27 cellular contexts compared by ENCODE assay signal in the genomic region with DNA sequence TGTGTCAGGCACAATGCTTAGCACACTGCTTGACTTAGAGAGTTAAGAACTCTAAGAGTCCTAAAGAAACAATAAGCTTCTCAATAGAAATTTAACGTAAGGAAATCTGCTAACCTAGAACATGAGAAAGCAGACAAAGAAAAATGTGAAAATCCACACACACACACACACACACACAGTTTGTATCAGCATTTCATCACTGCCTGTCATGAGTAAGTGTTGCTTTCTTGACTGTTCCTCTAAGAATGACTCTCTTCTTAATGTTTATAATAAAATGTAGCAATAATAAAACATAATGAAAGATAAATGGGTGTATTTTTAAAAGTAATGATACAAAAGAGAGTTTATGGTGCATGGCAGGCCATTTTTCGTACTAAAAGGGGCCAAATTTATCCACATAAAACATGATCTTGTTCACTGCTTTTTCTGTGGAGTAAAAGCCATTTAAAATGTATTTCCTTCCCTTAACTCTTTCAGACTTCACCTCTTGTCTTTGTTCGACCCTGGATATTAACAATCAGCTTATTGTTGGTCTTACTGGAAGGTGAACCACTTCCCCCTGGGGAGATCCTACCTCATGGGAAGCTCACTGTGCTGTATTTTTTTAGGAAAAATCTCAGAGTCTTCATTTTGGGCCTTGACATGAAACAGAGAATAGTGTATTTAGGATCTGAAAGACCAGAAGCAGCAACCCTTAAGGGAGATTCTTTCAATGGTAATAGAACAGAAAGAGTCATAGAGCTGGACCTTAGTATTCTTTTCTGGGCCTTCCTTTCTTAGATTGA.
"Had no signal": no experiment of that assay in that cellular context is flagged by ENCODE, and none has a peak within 500 bp of the region (broad histone marks: within the 10 kb centered on the region; RNA-seq: fewer than 3 reads in every experiment).

No MANE protein-coding gene starts in this region.

- H3K4me3 ChIP-seq: cardiac muscle cell, coronary artery, dorsolateral prefrontal cortex, left ventricle myocardium inferior, lung, sigmoid colon, smooth muscle cell, uterus had no signal

- H3K36me3 ChIP-seq: cardiac muscle cell, left ventricle myocardium inferior, neutrophil, sigmoid colon, uterus had no signal

- ATAC-seq: activated CD4-positive, alpha-beta T cell treated with anti-CD3 and anti-CD28 coated beads for 36 hours; activated CD8-positive, alpha-beta memory T cell treated with anti-CD3 and anti-CD28 coated beads, Interleukin-2, amount 10 ng/mL, durations not matched to agents 7 days and 5 days; activated CD8-positive, alpha-beta T cell treated with anti-CD3 and anti-CD28 coated beads, Interleukin-2, amount 10 ng/mL, durations not matched to agents 7 days and 5 days; activated naive CD8-positive, alpha-beta T cell treated with anti-CD3 and anti-CD28 coated beads, Interleukin-2, amount 50 U/mL, for 24 hours; stimulated activated memory B cell treated with anti-CD40 and anti-IgM and Interleukin-4, amounts not matched to agents 10 μg/mL and 1 μg/mL and 100 μg/mL, for 72 hours; stimulated activated naive CD8-positive, alpha-beta T cell treated with anti-CD3 and anti-CD28 coated beads, Interleukin-15, amount 100 ng/mL, for 72 hours; T-helper 17 cell had no signal

- DNase-seq: activated B cell treated with CpG ODN at 0.5 μM for 24 hours; activated CD4-positive, alpha-beta T cell treated with anti-CD3 and anti-CD28 coated beads for 36 hours; activated CD8-positive, alpha-beta memory T cell treated with anti-CD3 and anti-CD28 coated beads, Interleukin-2, amount 10 ng/mL, durations not matched to agents 7 days and 5 days; activated CD8-positive, alpha-beta T cell treated with anti-CD3 and anti-CD28 coated beads, Interleukin-2, amount 10 ng/mL, durations not matched to agents 7 days and 5 days; activated naive CD8-positive, alpha-beta T cell treated with anti-CD3 and anti-CD28 coated beads, Interleukin-2, amount 50 U/mL, for 24 hours; activated T-cell treated with anti-CD3 and anti-CD28 coated beads, Interleukin-2, amount 50 U/mL, for 48 hours; cerebellar nuclear complex; dorsolateral prefrontal cortex; effector memory CD4-positive, alpha-beta T cell; erythroblast; islet precursor cell; left ventricle myocardium inferior; retina; sigmoid colon; stimulated activated CD4-positive, alpha-beta T cell treated with anti-CD3 and anti-CD28 coated beads, Interleukin-1b, Interleukin-23, amount 100 ng/mL, for 48 hours; stimulated activated CD4-positive, alpha-beta T cell treated with anti-CD3 and anti-CD28 coated beads, Interleukin-4, amount 100 ng/mL, for 4 hours; stimulated activated CD8-positive, alpha-beta memory T cell treated with anti-CD3 and anti-CD28 coated beads, Interleukin-4, amount 100 ng/mL, for 48 hours; stimulated activated naive CD8-positive, alpha-beta T cell treated with anti-CD3 and anti-CD28 coated beads, Interleukin-15, amount 100 ng/mL, for 72 hours; substantia nigra; T-helper 17 cell; uterus had no signal

- H3K9me3 ChIP-seq: neutrophil, sigmoid colon, uterus had no signal

- H3K4me1 ChIP-seq: left ventricle myocardium inferior, sigmoid colon, uterus had no signal

- H3K27ac ChIP-seq: cardiac muscle cell, coronary artery, dorsolateral prefrontal cortex, left ventricle myocardium inferior, neutrophil, sigmoid colon, uterus had no signal

- H3K27me3 ChIP-seq: cardiac muscle cell, neutrophil, sigmoid colon, uterus had no signal

- H3K4me2 ChIP-seq: smooth muscle cell had no signal
